Comparison of ENCODE assay signal across 8 cellular contexts in the genomic region with DNA sequence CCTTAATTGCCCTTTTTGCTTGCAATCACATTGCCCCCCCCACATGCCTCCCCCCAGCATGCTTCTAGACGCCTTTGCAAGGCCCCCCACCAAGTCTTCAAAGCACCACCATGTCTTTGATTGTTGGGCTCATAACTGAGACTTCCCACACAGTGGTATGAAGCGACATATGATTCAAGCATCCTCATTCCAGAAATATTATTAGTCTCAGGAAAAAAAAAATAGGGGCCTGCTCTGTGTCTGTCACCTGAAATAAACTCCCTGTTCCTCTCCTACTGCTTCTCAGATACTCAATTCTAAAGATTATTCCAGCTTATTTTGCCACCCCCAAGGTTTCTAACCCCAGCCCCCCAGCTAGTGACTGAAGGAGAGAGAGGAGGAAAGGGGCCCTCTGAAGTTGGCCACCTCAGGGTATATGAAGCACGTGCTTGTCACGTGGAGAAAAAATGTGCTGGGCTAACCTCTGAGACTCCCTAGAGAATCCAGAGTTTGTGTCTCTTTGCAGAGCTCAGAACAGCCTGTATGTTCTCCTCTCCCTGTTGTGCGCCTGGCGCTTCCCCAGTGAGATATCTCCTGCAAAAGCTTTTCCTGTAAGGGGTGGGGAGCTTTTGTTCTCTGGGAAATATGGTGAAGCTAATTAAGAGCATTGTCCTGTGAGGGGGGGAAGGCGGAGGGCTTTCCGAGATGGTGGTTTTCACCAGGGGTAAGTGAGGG. TPM values are rescaled to one million over a fixed set of nuclear protein-coding genes. Genes with fewer than 3 reads are reported as not detected.
DNase-seq lines count a peak whose midpoint lies in the region; ATAC-seq, FAIRE-seq and TF ChIP-seq lines count a peak whose summit lies in the region.

No MANE protein-coding gene starts in this region.

- H3K9ac ChIP-seq in adipocyte (ENCODE audit: low read length), result peak overlapping the region; percentile 86

- H3K9me3 ChIP-seq in adipocyte (ENCODE audit: control insufficient read depth, low read length) (no peaks in the 10 kb centered on the region), OCI-LY7 (ENCODE audit: low read length) (no peaks in the 10 kb centered on the region)

- ATAC-seq in Right ventricle myocardium inferior (peak; percentile 90), GM18520 (IDR thresholded peaks at IDR 0.05; ENCODE audit: unreplicated experiment) (no peak)

- no peaks in the 10 kb centered on the region for H4K20me1 ChIP-seq in OCI-LY7 (ENCODE audit: insufficient read depth, low read length)

- POLR2A ChIA-PET in OCI-LY7 (lab: Charles Lee), result no interaction called here

- H3K27ac ChIP-seq in OCI-LY7 (ENCODE audit: low read depth, low read length, poor library complexity, severe bottlenecking), result no peak overlapping the region

- no peaks in the 10 kb centered on the region for H3K79me2 ChIP-seq in OCI-LY7 (ENCODE audit: insufficient read depth, low read depth, low read length)

- no peak overlapping the region for H3K4me2 ChIP-seq in OCI-LY7 (ENCODE audit: low read length)

- H3K4me3 ChIP-seq in adipocyte (ENCODE audit: low read length), result peak overlapping the region; percentile 60
- no peak overlapping the region for H3K4me3 ChIP-seq in OCI-LY7 (ENCODE audit: low read depth, low read length, poor library complexity, severe bottlenecking)

- BruUV-seq in OCI-LY7 (replicated peaks; lab: Mats Ljungman, UMichigan), result no TSS peak

- H3K36me3 ChIP-seq in adipocyte (ENCODE audit: control insufficient read depth, insufficient read depth, low read length, severe bottlenecking) (no peaks in the 10 kb centered on the region), OCI-LY7 (ENCODE audit: insufficient read depth, low read length) (no peaks in the 10 kb centered on the region)

- CTCF ChIA-PET in OCI-LY7 (lab: Charles Lee; ENCODE audit: unreplicated experiment), result no interaction called here

- peaks cover 73% of the 10 kb centered on the region for H3K4me1 ChIP-seq in adipocyte (ENCODE audit: control insufficient read depth, insufficient read depth, low read length)
- no peaks in the 10 kb centered on the region for H3K4me1 ChIP-seq in OCI-LY7 (ENCODE audit: insufficient read depth, low read length, poor library complexity, severe bottlenecking)

- no peaks in the 10 kb centered on the region for H3K27me3 ChIP-seq in adipocyte (replicated peaks; ENCODE audit: control insufficient read depth, insufficient read depth, low read length)

- intact Hi-C loops in Right ventricle myocardium inferior (cut with DNase I), result loop anchor here (1.0 kb wide), 2 partner anchors 20 to 36 kb away; a partner anchor contains a TSS
- intact Hi-C loops in posterior cingulate gyrus (cut with DNase I), result loop anchor here (10.0 kb wide), 1 partner anchor 137 kb away; no protein-coding TSS in a partner anchor
- intact Hi-C loops in OCI-LY7 (cut with micrococcal nuclease; ENCODE audit: unreplicated experiment), result loop anchor here (10.0 kb wide), 1 partner anchor 127 kb away; no protein-coding TSS in a partner anchor

- FAIRE-seq in frontal cortex (lab: Jason Lieb, UNC), result no peak

- DNase-seq in EL, result peak; percentile 67
- peak; percentile 51 for DNase-seq in adipocyte (ENCODE audit: low read depth)
- peak; percentile 83 for DNase-seq in Right ventricle myocardium inferior (ENCODE audit: missing footprints)
- DNase-seq in posterior cingulate gyrus, result peak in 8 of 10 donors; percentile 34 to 92 (median 64)
- DNase-seq in frontal cortex (ENCODE audit: low spot score in 2 of 2), result no peak
- DNase-seq in OCI-LY7 (ENCODE audit: low spot score), result no peak
- no peak for DNase-seq in NCI-H1436 treated with DMSO at 0.1 percent for 48 hours (lab: John Stamatoyannopoulos, UW)

- H2AFZ ChIP-seq in OCI-LY7 (ENCODE audit: low read length), result no peak overlapping the region

- no peak for TF ChIP-seq CTCF in OCI-LY7 (conservative IDR thresholded peaks at IDR 0.05; ENCODE audit: low read length)

- no peaks in the 10 kb centered on the region for H3K9me2 ChIP-seq in OCI-LY7 (ENCODE audit: insufficient read depth, low read length)

RNA-seq across cellular contexts. Expression of a gene that starts 35.9 kb away (rescaled TPM):
- total RNA-seq in Right ventricle myocardium inferior (30.2 TPM), frontal cortex (28.9 TPM), OCI-LY7 (2022) (0.27 and 0.31 TPM in 2 replicates)
- total RNA-seq in OCI-LY7 (2014; rRNA removed; shearing (Covaris generic)), result 0.09 TPM in 1 of 2 replicates, not detected in the other

Comparison
In these comparisons a context has a peak if more than half of its experiments do, and no peak if none do; other contexts are left out.
1. DNase-seq: peak in EL (single experiment), adipocyte (single experiment), Right ventricle myocardium inferior (single experiment) and posterior cingulate gyrus (8 of 10); none in frontal cortex (0 of 2), OCI-LY7 (single experiment) and NCI-H1436 treated with DMSO at 0.1 percent for 48 hours (single experiment).
2. RNA of a gene that starts 35.9 kb away (total RNA-seq): 30.2 TPM in Right ventricle myocardium inferior (single experiment) and 28.9 TPM in frontal cortex (single experiment); 0.09 to 0.31 TPM in OCI-LY7; every median in the first group is over 10 times any median in the second.